1 cellular context compared by ENCODE assay signal in the genomic region with DNA sequence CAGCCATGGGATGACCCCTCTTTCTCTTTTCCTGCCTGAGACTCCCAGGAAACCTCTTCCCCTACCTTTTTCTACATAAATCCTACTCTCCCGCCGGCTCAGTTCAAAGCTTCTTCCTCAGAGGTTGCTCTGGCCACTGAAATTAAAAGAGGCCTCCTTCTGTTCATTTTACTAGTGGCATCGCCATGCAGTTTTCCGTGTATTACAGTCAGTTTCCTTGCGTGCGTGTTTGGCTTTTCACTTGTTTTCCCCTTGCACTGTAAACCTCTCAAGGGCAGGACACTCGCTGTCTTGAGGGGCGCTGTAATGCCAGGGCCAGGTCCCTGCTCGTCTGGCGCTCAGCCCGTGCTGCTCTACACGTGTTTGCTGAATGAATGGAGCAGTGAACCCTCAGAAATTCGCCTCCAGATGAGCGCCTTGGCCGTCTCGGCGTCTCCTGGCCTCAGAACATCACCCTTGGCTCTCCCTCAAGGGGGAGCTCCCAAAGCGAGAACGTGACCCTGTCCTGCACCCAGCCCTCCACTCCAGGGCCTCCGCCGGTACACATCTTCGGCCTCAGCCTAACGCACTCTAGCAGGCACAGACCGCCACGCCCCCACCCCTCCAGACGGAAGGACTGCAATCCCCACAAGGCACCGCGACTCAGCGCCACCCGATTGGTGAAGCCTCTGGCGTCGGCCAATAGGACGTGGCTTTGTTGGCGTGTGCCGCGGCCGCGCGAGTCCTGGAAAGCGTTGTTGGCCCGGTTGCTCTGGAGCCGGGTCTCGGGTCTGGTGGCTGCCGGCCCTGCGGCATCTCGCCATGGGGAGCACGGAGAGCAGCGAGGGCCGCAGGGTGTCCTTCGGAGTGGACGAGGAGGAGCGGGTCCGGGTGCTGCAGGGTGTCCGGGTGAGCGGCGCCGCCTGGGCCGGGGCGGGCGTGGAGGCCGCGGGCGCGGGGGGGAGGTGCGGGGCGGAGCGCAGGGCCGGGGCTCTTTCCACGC.
TF ChIP-seq lines count a peak whose summit lies in the region.

A gene with protein sequence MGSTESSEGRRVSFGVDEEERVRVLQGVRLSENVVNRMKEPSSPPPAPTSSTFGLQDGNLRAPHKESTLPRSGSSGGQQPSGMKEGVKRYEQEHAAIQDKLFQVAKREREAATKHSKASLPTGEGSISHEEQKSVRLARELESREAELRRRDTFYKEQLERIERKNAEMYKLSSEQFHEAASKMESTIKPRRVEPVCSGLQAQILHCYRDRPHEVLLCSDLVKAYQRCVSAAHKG (plus strand): TSS at position 729 of the 982 bp plus-strand sequence. CDS start 73 bp downstream, at position 802.

TF ChIP-seq in HCT116, 20 proteins besides CTCF, POLR2A, EP300 and RAD21 (continued from another document):
- TF ChIP-seq, protein P1, sequence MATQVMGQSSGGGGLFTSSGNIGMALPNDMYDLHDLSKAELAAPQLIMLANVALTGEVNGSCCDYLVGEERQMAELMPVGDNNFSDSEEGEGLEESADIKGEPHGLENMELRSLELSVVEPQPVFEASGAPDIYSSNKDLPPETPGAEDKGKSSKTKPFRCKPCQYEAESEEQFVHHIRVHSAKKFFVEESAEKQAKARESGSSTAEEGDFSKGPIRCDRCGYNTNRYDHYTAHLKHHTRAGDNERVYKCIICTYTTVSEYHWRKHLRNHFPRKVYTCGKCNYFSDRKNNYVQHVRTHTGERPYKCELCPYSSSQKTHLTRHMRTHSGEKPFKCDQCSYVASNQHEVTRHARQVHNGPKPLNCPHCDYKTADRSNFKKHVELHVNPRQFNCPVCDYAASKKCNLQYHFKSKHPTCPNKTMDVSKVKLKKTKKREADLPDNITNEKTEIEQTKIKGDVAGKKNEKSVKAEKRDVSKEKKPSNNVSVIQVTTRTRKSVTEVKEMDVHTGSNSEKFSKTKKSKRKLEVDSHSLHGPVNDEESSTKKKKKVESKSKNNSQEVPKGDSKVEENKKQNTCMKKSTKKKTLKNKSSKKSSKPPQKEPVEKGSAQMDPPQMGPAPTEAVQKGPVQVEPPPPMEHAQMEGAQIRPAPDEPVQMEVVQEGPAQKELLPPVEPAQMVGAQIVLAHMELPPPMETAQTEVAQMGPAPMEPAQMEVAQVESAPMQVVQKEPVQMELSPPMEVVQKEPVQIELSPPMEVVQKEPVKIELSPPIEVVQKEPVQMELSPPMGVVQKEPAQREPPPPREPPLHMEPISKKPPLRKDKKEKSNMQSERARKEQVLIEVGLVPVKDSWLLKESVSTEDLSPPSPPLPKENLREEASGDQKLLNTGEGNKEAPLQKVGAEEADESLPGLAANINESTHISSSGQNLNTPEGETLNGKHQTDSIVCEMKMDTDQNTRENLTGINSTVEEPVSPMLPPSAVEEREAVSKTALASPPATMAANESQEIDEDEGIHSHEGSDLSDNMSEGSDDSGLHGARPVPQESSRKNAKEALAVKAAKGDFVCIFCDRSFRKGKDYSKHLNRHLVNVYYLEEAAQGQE (IDR thresholded peaks at IDR 0.05; ENCODE audit: low read depth): no peak
- TF ChIP-seq CBX3 (IDR thresholded peaks at IDR 0.05; ENCODE audit: low read depth): peak; percentile 67
- peak; percentile 100 for TF ChIP-seq SP1 (IDR thresholded peaks at IDR 0.05; ENCODE audit: low read depth)
- TF ChIP-seq ZFX (IDR thresholded peaks at IDR 0.05): peak; percentile 94
- no peak for TF ChIP-seq EZH2 (IDR thresholded peaks at IDR 0.05)
- TF ChIP-seq, protein P2, sequence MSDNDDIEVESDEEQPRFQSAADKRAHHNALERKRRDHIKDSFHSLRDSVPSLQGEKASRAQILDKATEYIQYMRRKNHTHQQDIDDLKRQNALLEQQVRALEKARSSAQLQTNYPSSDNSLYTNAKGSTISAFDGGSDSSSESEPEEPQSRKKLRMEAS (IDR thresholded peaks at IDR 0.05): peak; percentile 90
- TF ChIP-seq SIN3A (IDR thresholded peaks at IDR 0.05; ENCODE audit: low read depth): no peak
- TF ChIP-seq, protein P3, sequence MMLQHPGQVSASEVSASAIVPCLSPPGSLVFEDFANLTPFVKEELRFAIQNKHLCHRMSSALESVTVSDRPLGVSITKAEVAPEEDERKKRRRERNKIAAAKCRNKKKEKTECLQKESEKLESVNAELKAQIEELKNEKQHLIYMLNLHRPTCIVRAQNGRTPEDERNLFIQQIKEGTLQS (IDR thresholded peaks at IDR 0.05): no peak
